Comparison of ENCODE assay signal across 12 cellular contexts in genomic region chr22:50445071-50445879, GRCh38. TPM values are rescaled to one million over a fixed set of nuclear protein-coding genes. Genes with fewer than 3 reads are reported as not detected.
DNase-seq lines count a peak whose midpoint lies in the region; ATAC-seq lines count a peak whose summit lies in the region.
"Had no signal": no experiment of that assay in that cellular context is flagged by ENCODE, and none has a peak within 500 bp of the region (broad histone marks: within the 10 kb centered on the region; RNA-seq: fewer than 3 reads in every experiment).

No MANE protein-coding gene starts in this region.

- no peaks in the 10 kb centered on the region for H3K27me3 ChIP-seq in right cardiac atrium (ENCODE audit: control insufficient read depth, insufficient read depth)

- peak in 1 of 2 donors; percentile 2 for ATAC-seq in right cardiac atrium
- peak; percentile 42 to 54 for ATAC-seq in stimulated activated naive B cell treated with anti-CD40 and anti-IgM and Interleukin-4, amounts not matched to agents 10 μg/mL and 1 μg/mL and 100 μg/mL, for 72 hours (replicated peaks)
- no peak for ATAC-seq in HG03439 (IDR thresholded peaks at IDR 0.05; ENCODE audit: unreplicated experiment)
- no peak for ATAC-seq in HG02884 (IDR thresholded peaks at IDR 0.05; ENCODE audit: unreplicated experiment)
- no peak for ATAC-seq in HG02938 (IDR thresholded peaks at IDR 0.05; ENCODE audit: unreplicated experiment)

- H3K27ac Mint-ChIP-seq in activated CD4-positive, alpha-beta T cell treated with anti-CD3 and anti-CD28 coated beads, Interleukin-2, amount 10 ng/mL, durations not matched to agents 7 days and 5 days = peak overlapping the region; percentile 81
- H3K27ac Mint-ChIP-seq in activated CD4-positive, alpha-beta memory T cell treated with anti-CD3 and anti-CD28 coated beads for 36 hours = peak overlapping the region; percentile 64
- H3K27ac Mint-ChIP-seq in stimulated activated naive B cell treated with anti-CD40 and anti-IgM and Interleukin-4, amounts not matched to agents 10 μg/mL and 1 μg/mL and 100 μg/mL, for 72 hours = peak overlapping the region; percentile 94

- no peak overlapping the region for H3K27ac ChIP-seq in right cardiac atrium (ENCODE audit: low read length)

- 74% methylated on average over 30 of the region's 30 CpGs for WGBS in right cardiac atrium

- no peaks in the 10 kb centered on the region for H3K9me3 ChIP-seq in right cardiac atrium (ENCODE audit: control insufficient read depth, low read length)

- no peak overlapping the region for H3K4me3 ChIP-seq in right cardiac atrium (ENCODE audit: low read length)

- H3K4me1 Mint-ChIP-seq in activated CD4-positive, alpha-beta T cell treated with anti-CD3 and anti-CD28 coated beads, Interleukin-2, amount 10 ng/mL, durations not matched to agents 7 days and 5 days = peaks cover 20% of the 10 kb centered on the region
- H3K4me1 Mint-ChIP-seq in activated CD4-positive, alpha-beta memory T cell treated with anti-CD3 and anti-CD28 coated beads for 36 hours (ENCODE audit: low read depth) = peaks cover 10% of the 10 kb centered on the region
- H3K4me1 Mint-ChIP-seq in stimulated activated naive B cell treated with anti-CD40 and anti-IgM and Interleukin-4, amounts not matched to agents 10 μg/mL and 1 μg/mL and 100 μg/mL, for 72 hours = peaks cover 17 to 29% of the 10 kb centered on the region in 2 donors

- H3K4me3 Mint-ChIP-seq in activated CD4-positive, alpha-beta T cell treated with anti-CD3 and anti-CD28 coated beads, Interleukin-2, amount 10 ng/mL, durations not matched to agents 7 days and 5 days = peak overlapping the region; percentile 30
- no peak overlapping the region for H3K4me3 Mint-ChIP-seq in activated CD4-positive, alpha-beta memory T cell treated with anti-CD3 and anti-CD28 coated beads for 36 hours
- no peak overlapping the region for H3K4me3 Mint-ChIP-seq in stimulated activated naive B cell treated with anti-CD40 and anti-IgM and Interleukin-4, amounts not matched to agents 10 μg/mL and 1 μg/mL and 100 μg/mL, for 72 hours

- POLR2A ChIA-PET in activated CD4-positive, alpha-beta T cell treated with anti-CD3 and anti-CD28 coated beads, Interleukin-2, amount 10 ng/mL, durations not matched to agents 7 days and 5 days (lab: Charles Lee) = interaction anchor here (0.5 kb wide), 1 partner anchor 245 kb away, joined by 3 read pairs; no protein-coding TSS in a partner anchor
- POLR2A ChIA-PET in activated CD4-positive, alpha-beta memory T cell treated with anti-CD3 and anti-CD28 coated beads for 36 hours (lab: Charles Lee) = interaction anchor here (0.9 to 1.6 kb wide), 3 partner anchors 8 to 81 kb away, joined by 3 to 6 read pairs (median 4); no protein-coding TSS in a partner anchor

- DNase-seq in activated CD4-positive, alpha-beta T cell treated with anti-CD3 and anti-CD28 coated beads, Interleukin-2, amount 10 ng/mL, durations not matched to agents 7 days and 5 days = no peak
- no peak for DNase-seq in activated CD4-positive, alpha-beta T cell treated with anti-CD3 and anti-CD28 coated beads, Interleukin-2, amount 50 U/mL, for 48 hours
- DNase-seq in activated CD4-positive, alpha-beta memory T cell treated with anti-CD3 and anti-CD28 coated beads for 36 hours = no peak
- peak; percentile 22 to 56 (median 56) for DNase-seq in right cardiac atrium
- no peak for DNase-seq in stimulated activated naive B cell treated with anti-CD40 and anti-IgM and Interleukin-4, amounts not matched to agents 10 μg/mL and 1 μg/mL and 100 μg/mL, for 72 hours
- DNase-seq: activated CD4-positive, CD25-positive, alpha-beta regulatory T cell treated with anti-CD3 and anti-CD28 coated beads, Interleukin-2, amount 50 U/mL, for 72 hours; NCI-H2107; stimulated activated CD4-positive, alpha-beta T cell treated with anti-CD3 and anti-CD28 coated beads, Interleukin-4, amount 100 ng/mL, for 24 hours had no signal

- intact Hi-C loops in activated CD4-positive, alpha-beta memory T cell treated with anti-CD3 and anti-CD28 coated beads for 36 hours (cut with micrococcal nuclease) = no loop called here
- intact Hi-C loops in right cardiac atrium (cut with DNase I) = no loop called here

- H3K27me3 Mint-ChIP-seq in activated CD4-positive, alpha-beta T cell treated with anti-CD3 and anti-CD28 coated beads, Interleukin-2, amount 10 ng/mL, durations not matched to agents 7 days and 5 days = no peaks in the 10 kb centered on the region
- no peaks in the 10 kb centered on the region for H3K27me3 Mint-ChIP-seq in activated CD4-positive, alpha-beta memory T cell treated with anti-CD3 and anti-CD28 coated beads for 36 hours
- no peaks in the 10 kb centered on the region for H3K27me3 Mint-ChIP-seq in stimulated activated naive B cell treated with anti-CD40 and anti-IgM and Interleukin-4, amounts not matched to agents 10 μg/mL and 1 μg/mL and 100 μg/mL, for 72 hours

- H3K4me1 ChIP-seq in right cardiac atrium (ENCODE audit: control insufficient read depth, insufficient read depth, low read length) = no peaks in the 10 kb centered on the region

- CTCF ChIA-PET in activated CD4-positive, alpha-beta T cell treated with anti-CD3 and anti-CD28 coated beads, Interleukin-2, amount 10 ng/mL, durations not matched to agents 7 days and 5 days (lab: Charles Lee) = interaction anchor here (1.2 to 2.0 kb wide), 4 partner anchors 8 to 169 kb away, joined by 4 to 9 read pairs (median 6); no protein-coding TSS in a partner anchor
- CTCF ChIA-PET in activated CD4-positive, alpha-beta memory T cell treated with anti-CD3 and anti-CD28 coated beads for 36 hours (lab: Charles Lee) = interaction anchor here (0.5 to 0.8 kb wide), 2 partner anchors 53 to 247 kb away, joined by 3 read pairs; no protein-coding TSS in a partner anchor

- no peaks in the 10 kb centered on the region for H3K9me3 Mint-ChIP-seq in activated CD4-positive, alpha-beta T cell treated with anti-CD3 and anti-CD28 coated beads, Interleukin-2, amount 10 ng/mL, durations not matched to agents 7 days and 5 days
- no peaks in the 10 kb centered on the region for H3K9me3 Mint-ChIP-seq in activated CD4-positive, alpha-beta memory T cell treated with anti-CD3 and anti-CD28 coated beads for 36 hours
- no peaks in the 10 kb centered on the region for H3K9me3 Mint-ChIP-seq in stimulated activated naive B cell treated with anti-CD40 and anti-IgM and Interleukin-4, amounts not matched to agents 10 μg/mL and 1 μg/mL and 100 μg/mL, for 72 hours

- peaks cover 30% of the 10 kb centered on the region for H3K36me3 Mint-ChIP-seq in activated CD4-positive, alpha-beta T cell treated with anti-CD3 and anti-CD28 coated beads, Interleukin-2, amount 10 ng/mL, durations not matched to agents 7 days and 5 days (ENCODE audit: low read depth)
- H3K36me3 Mint-ChIP-seq in activated CD4-positive, alpha-beta memory T cell treated with anti-CD3 and anti-CD28 coated beads for 36 hours = peaks cover 27% of the 10 kb centered on the region
- peaks cover 49 to 53% of the 10 kb centered on the region in 2 donors for H3K36me3 Mint-ChIP-seq in stimulated activated naive B cell treated with anti-CD40 and anti-IgM and Interleukin-4, amounts not matched to agents 10 μg/mL and 1 μg/mL and 100 μg/mL, for 72 hours

RNA-seq across cellular contexts. Expression of gene SBF1, which starts 29.6 kb away (rescaled TPM):
- 100 to 1,000 TPM; 211 to 224 TPM for total RNA-seq in activated CD4-positive, alpha-beta T cell treated with anti-CD3 and anti-CD28 coated beads, Interleukin-2, amount 10 ng/mL, durations not matched to agents 7 days and 5 days
- total RNA-seq in activated CD4-positive, alpha-beta memory T cell treated with anti-CD3 and anti-CD28 coated beads for 36 hours = 100 to 1,000 TPM; 110 to 112 TPM
- 10 to 100 TPM; 50.3 to 54.8 (median 53.9) TPM for total RNA-seq in right cardiac atrium
- 39.2 TPM for polyA plus RNA-seq in right cardiac atrium

RNA-seq across cellular contexts. Expression of gene ADM2, which starts 36.1 kb away (rescaled TPM):
- 1 to 10 TPM; 3.7 to 4.1 TPM for total RNA-seq in activated CD4-positive, alpha-beta T cell treated with anti-CD3 and anti-CD28 coated beads, Interleukin-2, amount 10 ng/mL, durations not matched to agents 7 days and 5 days
- total RNA-seq in activated CD4-positive, alpha-beta memory T cell treated with anti-CD3 and anti-CD28 coated beads for 36 hours = 1 to 10 TPM; 7.3 to 7.4 TPM
- under 1 TPM in 2 of 4 donors, not detected in 2; 0.11 to 0.32 TPM for total RNA-seq in right cardiac atrium
- 0.05 TPM for polyA plus RNA-seq in right cardiac atrium

RNA-seq across cellular contexts. Expression of gene MIOX, which starts 41.4 kb away (rescaled TPM):
- under 1 TPM in 1 of 2 experiments, not detected in 1; 0.23 TPM for total RNA-seq in activated CD4-positive, alpha-beta T cell treated with anti-CD3 and anti-CD28 coated beads, Interleukin-2, amount 10 ng/mL, durations not matched to agents 7 days and 5 days
- total RNA-seq in activated CD4-positive, alpha-beta memory T cell treated with anti-CD3 and anti-CD28 coated beads for 36 hours = under 1 TPM; 0.39 to 0.59 TPM
- not detected for total RNA-seq in right cardiac atrium
- not detected for polyA plus RNA-seq in right cardiac atrium
- total RNA-seq: lung microvascular endothelial cell had no signal

Comparison
In these comparisons a context has a peak if more than half of its experiments do, and no peak if none do; other contexts are left out.
1. DNase-seq: peak in right cardiac atrium (3 of 3); none in activated CD4-positive, alpha-beta T cell treated with anti-CD3 and anti-CD28 coated beads, Interleukin-2, amount 10 ng/mL, durations not matched to agents 7 days and 5 days (single experiment), activated CD4-positive, alpha-beta T cell treated with anti-CD3 and anti-CD28 coated beads, Interleukin-2, amount 50 U/mL, for 48 hours (0 of 2), activated CD4-positive, alpha-beta memory T cell treated with anti-CD3 and anti-CD28 coated beads for 36 hours (single experiment) and stimulated activated naive B cell treated with anti-CD40 and anti-IgM and Interleukin-4, amounts not matched to agents 10 μg/mL and 1 μg/mL and 100 μg/mL, for 72 hours (single experiment).
2. ATAC-seq: peak in stimulated activated naive B cell treated with anti-CD40 and anti-IgM and Interleukin-4, amounts not matched to agents 10 μg/mL and 1 μg/mL and 100 μg/mL, for 72 hours (2 of 2); none in HG03439 (single experiment), HG02884 (single experiment) and HG02938 (single experiment).
3. Peak in every context shown above with its lines, with median percentiles within 50 percentile points of each other: H3K27ac Mint-ChIP-seq.